In genomic region chr1:48938975-48939374, GRCh38 we compare ENCODE assay signal across 25 cellular contexts.
"Had no signal": no experiment of that assay in that cellular context is flagged by ENCODE, and none has a peak within 500 bp of the region (broad histone marks: within the 10 kb centered on the region; RNA-seq: fewer than 3 reads in every experiment).

No MANE protein-coding gene starts in this region.

- H3K9me3 ChIP-seq: esophagus muscularis mucosa, gastroesophageal sphincter, heart right ventricle, left lung, right atrium auricular region, stomach, testis, tibial artery had no signal

- H3K4me1 Mint-ChIP-seq: naive thymus-derived CD8-positive, alpha-beta T cell; nephron progenitor cell; stimulated activated effector memory CD8-positive, alpha-beta T cell treated with anti-CD3 and anti-CD28 coated beads, Interleukin-12 subunit alpha, Interleukin-12 subunit beta, amount 100 ng/mL, for 72 hours had no signal

- H3K4me3 ChIP-seq: coronary artery, esophagus muscularis mucosa, gastroesophageal sphincter, heart right ventricle, left lung, right atrium auricular region, stomach, testis, tibial artery had no signal

- H3K27me3 ChIP-seq: esophagus muscularis mucosa, foreskin keratinocyte, left lung, right atrium auricular region, stomach, testis, tibial artery had no signal

- ATAC-seq: foreskin keratinocyte; gastroesophageal sphincter; heart right ventricle; left lung; naive thymus-derived CD8-positive, alpha-beta T cell; sciatic nerve; stimulated activated effector memory CD8-positive, alpha-beta T cell treated with anti-CD3 and anti-CD28 coated beads, Interleukin-12 subunit alpha, Interleukin-12 subunit beta, amount 100 ng/mL, for 72 hours had no signal

- H3K4me1 ChIP-seq: foreskin keratinocyte, gastroesophageal sphincter, heart right ventricle, left lung, right atrium auricular region, stomach, testis had no signal

- H3K36me3 ChIP-seq: esophagus muscularis mucosa, gastroesophageal sphincter, heart right ventricle, left lung, right atrium auricular region, stomach, tibial artery had no signal

- DNase-seq: dermis blood vessel endothelial cell; effector memory CD4-positive, alpha-beta T cell; foreskin keratinocyte; heart right ventricle; hypothalamus; left lung; mesenchymal stem cell; midbrain; naive thymus-derived CD8-positive, alpha-beta T cell; nephron progenitor cell; nucleus accumbens; posterior cingulate gyrus; stimulated activated CD4-positive, alpha-beta T cell treated with anti-CD3 and anti-CD28 coated beads, Interleukin-2, amount 100 ng/mL, for 24 hours; stimulated activated CD4-positive, alpha-beta T cell treated with anti-CD3 and anti-CD28 coated beads, Interleukin-4, amount 100 ng/mL, for 24 hours; stimulated activated naive CD4-positive, alpha-beta T cell treated with Interleukin-2 at 50 U/mL for 16 hours; stomach; testis; tibial artery had no signal

- H3K9me3 Mint-ChIP-seq: naive thymus-derived CD8-positive, alpha-beta T cell; stimulated activated effector memory CD8-positive, alpha-beta T cell treated with anti-CD3 and anti-CD28 coated beads, Interleukin-12 subunit alpha, Interleukin-12 subunit beta, amount 100 ng/mL, for 72 hours; type B pancreatic cell had no signal

- H3K36me3 Mint-ChIP-seq: naive thymus-derived CD8-positive, alpha-beta T cell; stimulated activated effector memory CD8-positive, alpha-beta T cell treated with anti-CD3 and anti-CD28 coated beads, Interleukin-12 subunit alpha, Interleukin-12 subunit beta, amount 100 ng/mL, for 72 hours; type B pancreatic cell had no signal

- H3K27ac ChIP-seq: coronary artery, esophagus muscularis mucosa, foreskin keratinocyte, gastroesophageal sphincter, heart right ventricle, left lung, right atrium auricular region, stomach, testis, tibial artery had no signal

- H3K4me3 Mint-ChIP-seq: naive thymus-derived CD8-positive, alpha-beta T cell; nephron progenitor cell; stimulated activated effector memory CD8-positive, alpha-beta T cell treated with anti-CD3 and anti-CD28 coated beads, Interleukin-12 subunit alpha, Interleukin-12 subunit beta, amount 100 ng/mL, for 72 hours; type B pancreatic cell had no signal

- H3K27ac Mint-ChIP-seq: naive thymus-derived CD8-positive, alpha-beta T cell; nephron progenitor cell; stimulated activated effector memory CD8-positive, alpha-beta T cell treated with anti-CD3 and anti-CD28 coated beads, Interleukin-12 subunit alpha, Interleukin-12 subunit beta, amount 100 ng/mL, for 72 hours; type B pancreatic cell had no signal
